ENCODE assay signal across 9 cellular contexts in the genomic region with DNA sequence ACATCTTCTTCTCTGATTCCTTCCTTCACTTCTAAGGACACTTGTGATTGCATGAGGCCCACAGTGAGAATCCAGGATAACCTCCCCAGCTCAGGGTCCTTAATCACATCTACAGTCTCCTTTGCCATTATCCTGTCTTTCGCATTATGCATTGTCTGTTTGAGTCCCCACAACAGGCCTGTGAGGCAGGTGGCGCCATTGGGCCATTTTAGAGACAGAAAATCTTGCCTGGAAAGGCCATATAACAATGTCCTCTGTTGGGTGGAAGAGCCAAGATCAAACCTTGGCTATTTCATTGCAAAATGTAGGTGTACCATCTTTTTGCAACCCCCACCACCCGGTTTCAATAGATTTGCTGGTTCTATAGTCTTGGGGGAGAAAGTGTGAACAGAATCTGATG. TPM values are rescaled to one million over a fixed set of nuclear protein-coding genes. Genes with fewer than 3 reads are reported as not detected.
DNase-seq lines count a peak whose midpoint lies in the region; ATAC-seq, FAIRE-seq and TF ChIP-seq lines count a peak whose summit lies in the region.
"Had no signal": no experiment of that assay in that cellular context is flagged by ENCODE, and none has a peak within 500 bp of the region (broad histone marks: within the 10 kb centered on the region; RNA-seq: fewer than 3 reads in every experiment).

No MANE protein-coding gene starts in this region.

- in situ Hi-C loops in G401 (cut with HindIII; ENCODE audit: low sequenced_read_pairs): no loop called here

- H3K27ac Mint-ChIP-seq in stimulated activated memory B cell treated with anti-CD40 and anti-IgM and Interleukin-4, amounts not matched to agents 10 μg/mL and 1 μg/mL and 100 μg/mL, for 72 hours: no peak overlapping the region
- H3K27ac Mint-ChIP-seq: dendritic cell treated with granulocyte-macrophage colony-stimulating factor and Interleukin-4, amounts not matched to agents 40 ng/mL and 50 ng/mL, for 4 days had no signal

- no peak overlapping the region for H3K4me3 Mint-ChIP-seq in stimulated activated memory B cell treated with anti-CD40 and anti-IgM and Interleukin-4, amounts not matched to agents 10 μg/mL and 1 μg/mL and 100 μg/mL, for 72 hours
- H3K4me3 Mint-ChIP-seq: dendritic cell treated with granulocyte-macrophage colony-stimulating factor and Interleukin-4, amounts not matched to agents 40 ng/mL and 50 ng/mL, for 4 days had no signal

- intact Hi-C loops in mucosa of descending colon (cut with DNase I, micrococcal nuclease): no loop called here

- FAIRE-seq in RCC 7860 (lab: Jason Lieb, UNC): no peak

- DNase-seq in G401 (ENCODE audit: low spot score): peak; percentile 49
- DNase-seq in NCI-H1694 (lab: John Stamatoyannopoulos, UW): peak; percentile 13
- peak; percentile 61 to 69 for DNase-seq in activated CD4-positive, alpha-beta T cell treated with anti-CD3 and anti-CD28 coated beads, Interleukin-2, amount 50 U/mL, for 4 hours
- peak; percentile 49 for DNase-seq in effector CD8-positive, alpha-beta T cell (lab: John Stamatoyannopoulos, UW)
- DNase-seq in mucosa of descending colon: peak in 2 of 3 donors; percentile 84 to 89
- no peak for DNase-seq in RCC 7860 (ENCODE audit: low spot score)

- peak; percentile 71 for ATAC-seq in GM21786 (IDR thresholded peaks at IDR 0.05; ENCODE audit: unreplicated experiment)
- peak; percentile 81 for ATAC-seq in mucosa of descending colon
- ATAC-seq in stimulated activated memory B cell treated with anti-CD40 and anti-IgM and Interleukin-4, amounts not matched to agents 10 μg/mL and 1 μg/mL and 100 μg/mL, for 72 hours: peak; percentile 61

- H3K9me3 Mint-ChIP-seq in stimulated activated memory B cell treated with anti-CD40 and anti-IgM and Interleukin-4, amounts not matched to agents 10 μg/mL and 1 μg/mL and 100 μg/mL, for 72 hours: no peaks in the 10 kb centered on the region
- H3K9me3 Mint-ChIP-seq: dendritic cell treated with granulocyte-macrophage colony-stimulating factor and Interleukin-4, amounts not matched to agents 40 ng/mL and 50 ng/mL, for 4 days had no signal

- H3K4me3 ChIP-seq in mucosa of descending colon: no peak overlapping the region

- no peaks in the 10 kb centered on the region for H3K36me3 ChIP-seq in mucosa of descending colon (ENCODE audit: low read depth)

- no peaks in the 10 kb centered on the region for H3K4me1 Mint-ChIP-seq in stimulated activated memory B cell treated with anti-CD40 and anti-IgM and Interleukin-4, amounts not matched to agents 10 μg/mL and 1 μg/mL and 100 μg/mL, for 72 hours

- peaks cover 37% of the 10 kb centered on the region for H3K27me3 Mint-ChIP-seq in stimulated activated memory B cell treated with anti-CD40 and anti-IgM and Interleukin-4, amounts not matched to agents 10 μg/mL and 1 μg/mL and 100 μg/mL, for 72 hours

- no peaks in the 10 kb centered on the region for H3K9me3 ChIP-seq in mucosa of descending colon

- H3K36me3 Mint-ChIP-seq in stimulated activated memory B cell treated with anti-CD40 and anti-IgM and Interleukin-4, amounts not matched to agents 10 μg/mL and 1 μg/mL and 100 μg/mL, for 72 hours: no peaks in the 10 kb centered on the region

- H3K4me1 ChIP-seq in mucosa of descending colon (ENCODE audit: low read depth): no peaks in the 10 kb centered on the region

- peak; percentile 50 for TF ChIP-seq CTCF in mucosa of descending colon (IDR thresholded peaks at IDR 0.05)

RNA-seq across cellular contexts. Expression of a gene that starts 11.8 kb away (rescaled TPM):
- 24.4 and 34.4 TPM in 2 replicates for total RNA-seq in G401 (2014; rRNA removed; shearing (Covaris generic))
- 10 to 100 TPM; 31.1 to 72.4 (median 39.0) TPM for total RNA-seq in mucosa of descending colon
